21 cellular contexts compared by ENCODE assay signal in the genomic region with DNA sequence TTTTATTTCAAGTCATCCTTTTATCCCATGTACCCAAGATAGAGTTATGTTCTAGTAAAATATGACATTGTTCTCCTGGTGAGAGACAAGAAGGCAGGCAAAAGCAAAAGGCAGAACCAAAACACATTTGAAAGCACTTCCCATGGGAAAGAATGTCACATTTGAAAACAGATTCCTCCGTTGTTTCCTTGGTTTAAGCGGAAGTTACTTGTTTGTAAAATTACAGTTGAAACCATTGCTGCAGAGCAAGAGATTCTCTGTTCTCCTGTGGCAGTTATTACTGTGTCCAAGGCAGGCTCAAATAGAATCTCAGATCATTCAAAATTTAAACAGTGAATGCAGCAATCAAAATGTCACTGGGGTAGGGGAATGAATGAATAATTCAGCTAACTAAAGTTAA.
A peak's percentile ranks its signal among the peaks of the same experiment; 100 is the strongest.
DNase-seq lines count a peak whose midpoint lies in the region; ATAC-seq and TF ChIP-seq lines count a peak whose summit lies in the region.
"Had no signal": no experiment of that assay in that cellular context is flagged by ENCODE, and none has a peak within 500 bp of the region (broad histone marks: within the 10 kb centered on the region; RNA-seq: fewer than 3 reads in every experiment).

No MANE protein-coding gene starts in this region.

- no peaks in the 10 kb centered on the region for H3K9me3 ChIP-seq in GM23248 (ENCODE audit: low read depth)
- H3K9me3 ChIP-seq in osteoblast (ENCODE audit: low read depth, low read length): no peaks in the 10 kb centered on the region

- H3K36me3 Mint-ChIP-seq in WTC11 (no peaks in the 10 kb centered on the region), type B pancreatic cell (no peaks in the 10 kb centered on the region)
- H3K36me3 Mint-ChIP-seq: CD14-positive monocyte had no signal

- in situ Hi-C loops in GM23248 (cut with MboI): no loop called here

- H3K4me3 ChIP-seq in GM23248: no peak overlapping the region
- no peak overlapping the region for H3K4me3 ChIP-seq in osteoblast (ENCODE audit: insufficient read depth, low read length)

- H3K9me3 Mint-ChIP-seq in WTC11: peaks cover 8% of the 10 kb centered on the region
- H3K9me3 Mint-ChIP-seq in type B pancreatic cell: no peaks in the 10 kb centered on the region

- WGBS in GM23248 (ENCODE audit: low coverage in 1 of 2, low lambda C conversion rate in 2 of 2, missing lambda C conversion rate in 2 of 2), 2 experiments: 55 to 62% methylated on average over 2 of the region's 2 CpGs

- CTCF ChIA-PET in WTC11 (lab: Charles Lee): interaction anchor here (0.6 kb wide), 1 partner anchor 155 kb away, joined by 3 read pairs; no protein-coding TSS in a partner anchor

- peaks cover 16% of the 10 kb centered on the region for H3K4me1 Mint-ChIP-seq in WTC11
- peaks cover 14% of the 10 kb centered on the region for H3K4me1 Mint-ChIP-seq in type B pancreatic cell (ENCODE audit: unreplicated experiment)
- H3K4me1 Mint-ChIP-seq: CD14-positive monocyte had no signal

- no peaks in the 10 kb centered on the region for H3K27me3 Mint-ChIP-seq in WTC11 (ENCODE audit: low read depth)
- H3K27me3 Mint-ChIP-seq in type B pancreatic cell: no peaks in the 10 kb centered on the region

- H3F3A ChIP-seq in GM23248 (ENCODE audit: insufficient read depth): 0 out of 2 replicates have a peak, but pooled peaks cover 6% of the 10 kb centered on the region

- H3K4me3 Mint-ChIP-seq in WTC11 (no peak overlapping the region), type B pancreatic cell (no peak overlapping the region)
- H3K4me3 Mint-ChIP-seq: CD14-positive monocyte had no signal

- H3K36me3 ChIP-seq in GM23248 (ENCODE audit: low read depth) (no peaks in the 10 kb centered on the region), osteoblast (ENCODE audit: insufficient read depth, low read length) (no peaks in the 10 kb centered on the region)

- H3K27me3 ChIP-seq in GM23248 (replicated peaks; ENCODE audit: insufficient read depth) (no peaks in the 10 kb centered on the region), osteoblast (ENCODE audit: insufficient read depth, low read length) (no peaks in the 10 kb centered on the region)

- no peak for DNase-seq in GM23248
- no peak for DNase-seq in WTC11 (ENCODE audit: low spot score)
- DNase-seq in hepatic stellate cell (ENCODE audit: low spot score): peak; percentile 26
- peak; percentile 66 for DNase-seq in osteoblast (ENCODE audit: insufficient read length, low spot score, missing footprints)
- no peak for DNase-seq in stimulated activated naive CD4-positive, alpha-beta T cell (lab: John Stamatoyannopoulos, UW)
- no peak for DNase-seq in type B pancreatic cell (ENCODE audit: extremely low spot score, unreplicated experiment)
- no peak for DNase-seq in NCI-H187 (lab: John Stamatoyannopoulos, UW)
- DNase-seq in putamen (ENCODE audit: low spot score): no peak
- DNase-seq: DMS 273 treated with DMSO at 0.1 percent for 48 hours, GDM1, HCEC 1CT, KBM-7, NCI-H1105 treated with DMSO at 0.1 percent for 48 hours, NCI-H1694, NCI-H2227 treated with DMSO at 0.1 percent for 48 hours, NCI-H510A treated with DMSO at 0.1 percent for 48 hours, NCI-H82, PC-3, SW 1271 had no signal

- H3K27ac ChIP-seq in GM23248 (no peak overlapping the region), osteoblast (ENCODE audit: low read depth, low read length) (no peak overlapping the region)
- H3K27ac ChIP-seq: RWPE1 had no signal

- POLR2A ChIA-PET in WTC11 (lab: Charles Lee): no interaction called here

- ATAC-seq in WTC11: no peak
- ATAC-seq: PC-3 had no signal

- no peaks in the 10 kb centered on the region for H3K79me2 ChIP-seq in GM23248 (ENCODE audit: insufficient read depth)
- no peaks in the 10 kb centered on the region for H3K79me2 ChIP-seq in osteoblast (ENCODE audit: insufficient read depth, low read length)

- H2AFZ ChIP-seq in GM23248 (peak overlapping the region; percentile 5; the same call in 1 of the 2 replicates), osteoblast (ENCODE audit: low read length) (peak overlapping the region; percentile 30)

- H3K9ac ChIP-seq in GM23248: no peak overlapping the region

- no peak overlapping the region for H3K4me2 ChIP-seq in GM23248 (ENCODE audit: unreplicated experiment)
- no peak overlapping the region for H3K4me2 ChIP-seq in osteoblast (ENCODE audit: insufficient read depth, low read length)

- no peaks in the 10 kb centered on the region for H4K20me1 ChIP-seq in GM23248 (ENCODE audit: insufficient read depth)
- H4K20me1 ChIP-seq in osteoblast (ENCODE audit: insufficient read depth, low read length): no peaks in the 10 kb centered on the region

- peak overlapping the region; percentile 6; the same call in 1 of the 2 replicates for H3K27ac Mint-ChIP-seq in WTC11
- H3K27ac Mint-ChIP-seq in type B pancreatic cell: no peak overlapping the region
- H3K27ac Mint-ChIP-seq: CD14-positive monocyte had no signal

- H3K4me1 ChIP-seq in GM23248 (ENCODE audit: insufficient read depth) (peaks cover 4% of the 10 kb centered on the region; the same call in 1 of the 2 replicates), osteoblast (ENCODE audit: insufficient read depth, low read length) (no peaks in the 10 kb centered on the region)

- no peaks in the 10 kb centered on the region for H3K9me2 ChIP-seq in GM23248 (ENCODE audit: insufficient read depth)

- TF ChIP-seq CTCF in WTC11 (IDR thresholded peaks at IDR 0.05) (no peak), osteoblast (IDR thresholded peaks at IDR 0.05; ENCODE audit: extremely low read depth, low read depth, low read length) (no peak), type B pancreatic cell (conservative IDR thresholded peaks at IDR 0.05) (no peak)

TF ChIP-seq in WTC11, 78 proteins besides CTCF, POLR2A, EP300 and RAD21 (continues in another document):
- TF ChIP-seq, protein P1, sequence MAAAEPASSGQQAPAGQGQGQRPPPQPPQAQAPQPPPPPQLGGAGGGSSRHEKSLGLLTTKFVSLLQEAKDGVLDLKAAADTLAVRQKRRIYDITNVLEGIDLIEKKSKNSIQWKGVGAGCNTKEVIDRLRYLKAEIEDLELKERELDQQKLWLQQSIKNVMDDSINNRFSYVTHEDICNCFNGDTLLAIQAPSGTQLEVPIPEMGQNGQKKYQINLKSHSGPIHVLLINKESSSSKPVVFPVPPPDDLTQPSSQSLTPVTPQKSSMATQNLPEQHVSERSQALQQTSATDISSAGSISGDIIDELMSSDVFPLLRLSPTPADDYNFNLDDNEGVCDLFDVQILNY (CRISPR knock-in tag; IDR thresholded peaks at IDR 0.05): no peak
- no peak for TF ChIP-seq ZNF423 (CRISPR knock-in tag; IDR thresholded peaks at IDR 0.05)
- TF ChIP-seq ESRRA (CRISPR knock-in tag; IDR thresholded peaks at IDR 0.05; ENCODE audit: borderline replicate concordance): no peak
- TF ChIP-seq RELA (CRISPR knock-in tag; IDR thresholded peaks at IDR 0.05; ENCODE audit: borderline replicate concordance): no peak
- TF ChIP-seq JAZF1 (CRISPR knock-in tag; IDR thresholded peaks at IDR 0.05): no peak
- no peak for TF ChIP-seq ZNF263 (CRISPR knock-in tag; IDR thresholded peaks at IDR 0.05; ENCODE audit: low read depth)
- no peak for TF ChIP-seq HMGA2 (CRISPR knock-in tag; IDR thresholded peaks at IDR 0.05)
- TF ChIP-seq CBFB (CRISPR knock-in tag; IDR thresholded peaks at IDR 0.05; ENCODE audit: low read depth): no peak
- TF ChIP-seq, protein P2, sequence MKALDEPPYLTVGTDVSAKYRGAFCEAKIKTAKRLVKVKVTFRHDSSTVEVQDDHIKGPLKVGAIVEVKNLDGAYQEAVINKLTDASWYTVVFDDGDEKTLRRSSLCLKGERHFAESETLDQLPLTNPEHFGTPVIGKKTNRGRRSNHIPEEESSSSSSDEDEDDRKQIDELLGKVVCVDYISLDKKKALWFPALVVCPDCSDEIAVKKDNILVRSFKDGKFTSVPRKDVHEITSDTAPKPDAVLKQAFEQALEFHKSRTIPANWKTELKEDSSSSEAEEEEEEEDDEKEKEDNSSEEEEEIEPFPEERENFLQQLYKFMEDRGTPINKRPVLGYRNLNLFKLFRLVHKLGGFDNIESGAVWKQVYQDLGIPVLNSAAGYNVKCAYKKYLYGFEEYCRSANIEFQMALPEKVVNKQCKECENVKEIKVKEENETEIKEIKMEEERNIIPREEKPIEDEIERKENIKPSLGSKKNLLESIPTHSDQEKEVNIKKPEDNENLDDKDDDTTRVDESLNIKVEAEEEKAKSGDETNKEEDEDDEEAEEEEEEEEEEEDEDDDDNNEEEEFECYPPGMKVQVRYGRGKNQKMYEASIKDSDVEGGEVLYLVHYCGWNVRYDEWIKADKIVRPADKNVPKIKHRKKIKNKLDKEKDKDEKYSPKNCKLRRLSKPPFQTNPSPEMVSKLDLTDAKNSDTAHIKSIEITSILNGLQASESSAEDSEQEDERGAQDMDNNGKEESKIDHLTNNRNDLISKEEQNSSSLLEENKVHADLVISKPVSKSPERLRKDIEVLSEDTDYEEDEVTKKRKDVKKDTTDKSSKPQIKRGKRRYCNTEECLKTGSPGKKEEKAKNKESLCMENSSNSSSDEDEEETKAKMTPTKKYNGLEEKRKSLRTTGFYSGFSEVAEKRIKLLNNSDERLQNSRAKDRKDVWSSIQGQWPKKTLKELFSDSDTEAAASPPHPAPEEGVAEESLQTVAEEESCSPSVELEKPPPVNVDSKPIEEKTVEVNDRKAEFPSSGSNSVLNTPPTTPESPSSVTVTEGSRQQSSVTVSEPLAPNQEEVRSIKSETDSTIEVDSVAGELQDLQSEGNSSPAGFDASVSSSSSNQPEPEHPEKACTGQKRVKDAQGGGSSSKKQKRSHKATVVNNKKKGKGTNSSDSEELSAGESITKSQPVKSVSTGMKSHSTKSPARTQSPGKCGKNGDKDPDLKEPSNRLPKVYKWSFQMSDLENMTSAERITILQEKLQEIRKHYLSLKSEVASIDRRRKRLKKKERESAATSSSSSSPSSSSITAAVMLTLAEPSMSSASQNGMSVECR (CRISPR knock-in tag; IDR thresholded peaks at IDR 0.05; ENCODE audit: borderline replicate concordance): no peak
- TF ChIP-seq, protein P3, sequence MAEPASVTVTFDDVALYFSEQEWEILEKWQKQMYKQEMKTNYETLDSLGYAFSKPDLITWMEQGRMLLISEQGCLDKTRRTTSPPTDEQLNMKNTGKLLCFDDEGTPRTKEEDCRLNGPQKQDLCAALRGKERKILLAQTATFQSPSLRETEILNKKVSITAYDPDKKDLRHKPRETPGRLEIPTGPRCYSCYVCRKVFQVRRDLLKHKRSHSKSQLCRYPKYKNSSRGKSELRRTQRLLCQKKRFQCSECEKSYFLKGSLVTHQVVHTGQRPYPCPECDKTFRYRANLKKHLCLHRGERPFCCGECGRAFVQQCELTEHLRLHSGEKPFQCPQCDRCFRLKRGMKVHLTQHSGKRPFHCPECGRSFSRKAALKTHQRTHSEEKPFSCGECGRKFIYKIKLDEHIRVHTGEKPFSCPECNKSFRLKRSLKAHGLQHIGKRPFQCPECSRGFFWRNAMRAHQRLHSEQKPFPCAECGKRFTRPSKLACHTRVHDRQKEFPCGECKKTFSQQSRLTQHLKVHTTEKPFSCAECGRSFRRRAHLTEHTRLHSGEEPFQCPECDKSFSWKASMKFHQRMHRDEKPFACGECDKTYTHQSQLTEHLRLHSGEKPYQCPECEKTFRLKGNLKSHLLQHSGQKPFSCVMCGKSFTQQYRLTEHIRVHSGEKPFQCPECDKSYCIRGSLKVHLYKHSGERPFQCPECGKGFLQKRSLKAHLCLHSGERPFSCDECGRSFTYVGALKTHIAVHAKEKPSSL (CRISPR knock-in tag; conservative IDR thresholded peaks at IDR 0.05): no peak

Comparison
In these comparisons a context has a peak if more than half of its experiments do, and no peak if none do; other contexts are left out.
1. DNase-seq: peak in hepatic stellate cell (single experiment) and osteoblast (single experiment); none in GM23248 (single experiment), WTC11 (single experiment), stimulated activated naive CD4-positive, alpha-beta T cell (0 of 6), type B pancreatic cell (single experiment), NCI-H187 (0 of 2) and putamen (single experiment).